1 cellular context compared by ENCODE assay signal in the genomic region with DNA sequence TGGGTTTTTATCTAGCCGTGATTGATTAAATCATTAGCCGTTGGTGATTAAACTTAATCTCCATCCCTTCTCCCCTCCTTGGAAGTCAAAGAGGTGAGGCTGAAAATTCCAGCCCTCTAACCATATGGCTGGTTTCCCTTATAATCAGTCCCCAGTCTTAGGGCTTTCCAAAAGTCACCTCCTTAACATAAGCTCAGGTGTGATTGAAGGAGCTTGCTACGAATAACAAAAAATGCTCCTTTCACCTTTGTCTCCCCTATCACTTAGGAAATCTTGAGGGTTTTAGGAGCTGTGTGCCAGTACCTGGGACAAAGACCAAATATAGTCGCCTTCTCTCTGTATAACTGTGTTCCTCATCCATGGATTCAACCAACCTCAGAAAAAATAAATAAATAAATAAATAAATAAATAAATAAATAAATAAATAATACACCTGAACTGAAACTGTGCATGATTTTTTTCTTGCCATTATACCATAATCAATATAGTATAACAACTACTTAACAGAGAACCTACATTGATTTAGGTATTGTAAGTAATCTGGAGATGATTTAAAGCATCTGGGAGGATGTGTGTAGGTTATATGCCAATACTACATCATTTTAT.
TF ChIP-seq lines count a peak whose summit lies in the region.

No MANE protein-coding gene starts in this region.

TF ChIP-seq in HEK293, 187 proteins besides CTCF, POLR2A, EP300 and RAD21 (continued from another document):
- TF ChIP-seq ZNF560 (tag by site-specific recombination; IDR thresholded peaks at IDR 0.05; ENCODE audit: borderline replicate concordance), result peak; percentile 44; the same call in 1 of the 2 replicates
- TF ChIP-seq SP7 (tag by site-specific recombination; IDR thresholded peaks at IDR 0.05), result no peak
- no peak for TF ChIP-seq ZNF146 (tag by site-specific recombination; IDR thresholded peaks at IDR 0.05)
- TF ChIP-seq ZNF184 (tag by site-specific recombination; IDR thresholded peaks at IDR 0.05), result no peak
- no peak for TF ChIP-seq ZNF248 (tag by site-specific recombination; IDR thresholded peaks at IDR 0.05)
- no peak; the same call in 1 of the 2 replicates for TF ChIP-seq ZNF266 (tag by site-specific recombination; IDR thresholded peaks at IDR 0.05; ENCODE audit: low read depth)
- TF ChIP-seq ZNF221 (tag by site-specific recombination; IDR thresholded peaks at IDR 0.05; ENCODE audit: borderline replicate concordance), result no peak
- TF ChIP-seq REPIN1 (tag by site-specific recombination; IDR thresholded peaks at IDR 0.05; ENCODE audit: low read depth), result no peak
- TF ChIP-seq OVOL3 (tag by site-specific recombination; IDR thresholded peaks at IDR 0.05), result no peak
- no peak for TF ChIP-seq ZNF596 (tag by site-specific recombination; IDR thresholded peaks at IDR 0.05)
- no peak for TF ChIP-seq ZFP69B (tag by site-specific recombination; IDR thresholded peaks at IDR 0.05)
- peak; percentile 90; the same call in 1 of the 2 replicates for TF ChIP-seq ZNF202 (tag by site-specific recombination; IDR thresholded peaks at IDR 0.05; ENCODE audit: borderline replicate concordance)
- TF ChIP-seq ZNF174 (tag by site-specific recombination; IDR thresholded peaks at IDR 0.05), result no peak
- no peak for TF ChIP-seq SP3 (tag by site-specific recombination; IDR thresholded peaks at IDR 0.05)
- no peak for TF ChIP-seq ZNF112 (tag by site-specific recombination; IDR thresholded peaks at IDR 0.05)
- no peak for TF ChIP-seq ZNF175 (tag by site-specific recombination; IDR thresholded peaks at IDR 0.05)
- TF ChIP-seq ZNF37A (tag by site-specific recombination; IDR thresholded peaks at IDR 0.05), result no peak
- no peak for TF ChIP-seq GFI1B (tag by site-specific recombination; IDR thresholded peaks at IDR 0.05)
- no peak for TF ChIP-seq ZNF792 (tag by site-specific recombination; IDR thresholded peaks at IDR 0.05)
- TF ChIP-seq ZNF394 (tag by site-specific recombination; IDR thresholded peaks at IDR 0.05; ENCODE audit: borderline replicate concordance), result peak; percentile 92
- no peak for TF ChIP-seq ZNF660 (tag by site-specific recombination; IDR thresholded peaks at IDR 0.05)
- TF ChIP-seq ZNF311 (tag by site-specific recombination; IDR thresholded peaks at IDR 0.05; ENCODE audit: borderline replicate concordance), result no peak
- TF ChIP-seq, protein P1, sequence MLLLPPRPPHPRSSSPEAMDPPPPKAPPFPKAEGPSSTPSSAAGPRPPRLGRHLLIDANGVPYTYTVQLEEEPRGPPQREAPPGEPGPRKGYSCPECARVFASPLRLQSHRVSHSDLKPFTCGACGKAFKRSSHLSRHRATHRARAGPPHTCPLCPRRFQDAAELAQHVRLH (tag by site-specific recombination; IDR thresholded peaks at IDR 0.05), result peak; percentile 27; the same call in 1 of the 2 replicates
- TF ChIP-seq, protein P2, sequence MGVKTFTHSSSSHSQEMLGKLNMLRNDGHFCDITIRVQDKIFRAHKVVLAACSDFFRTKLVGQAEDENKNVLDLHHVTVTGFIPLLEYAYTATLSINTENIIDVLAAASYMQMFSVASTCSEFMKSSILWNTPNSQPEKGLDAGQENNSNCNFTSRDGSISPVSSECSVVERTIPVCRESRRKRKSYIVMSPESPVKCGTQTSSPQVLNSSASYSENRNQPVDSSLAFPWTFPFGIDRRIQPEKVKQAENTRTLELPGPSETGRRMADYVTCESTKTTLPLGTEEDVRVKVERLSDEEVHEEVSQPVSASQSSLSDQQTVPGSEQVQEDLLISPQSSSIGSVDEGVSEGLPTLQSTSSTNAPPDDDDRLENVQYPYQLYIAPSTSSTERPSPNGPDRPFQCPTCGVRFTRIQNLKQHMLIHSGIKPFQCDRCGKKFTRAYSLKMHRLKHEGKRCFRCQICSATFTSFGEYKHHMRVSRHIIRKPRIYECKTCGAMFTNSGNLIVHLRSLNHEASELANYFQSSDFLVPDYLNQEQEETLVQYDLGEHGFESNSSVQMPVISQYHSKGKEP (tag by site-specific recombination; IDR thresholded peaks at IDR 0.05), result no peak
